24 cellular contexts compared by ENCODE assay signal in genomic region chr17:29883497-29883896, GRCh38. TPM values are rescaled to one million over a fixed set of nuclear protein-coding genes. Genes with fewer than 3 reads are reported as not detected.
A peak's percentile ranks its signal among the peaks of the same experiment; 100 is the strongest.
DNase-seq lines count a peak whose midpoint lies in the region; ATAC-seq and TF ChIP-seq lines count a peak whose summit lies in the region.
"Had no signal": no experiment of that assay in that cellular context is flagged by ENCODE, and none has a peak within 500 bp of the region (broad histone marks: within the 10 kb centered on the region; RNA-seq: fewer than 3 reads in every experiment).

No MANE protein-coding gene starts in this region.

- no peak for DNase-seq in CD4-positive, CD25-positive, alpha-beta regulatory T cell
- peak; percentile 7 for DNase-seq in GM04503 (ENCODE audit: low read depth)
- no peak for DNase-seq in activated CD8-positive, alpha-beta T cell treated with anti-CD3 and anti-CD28 coated beads for 36 hours
- DNase-seq in left kidney (ENCODE audit: low read depth, low spot score): peak; percentile 17
- DNase-seq in NOMO-1 (lab: John Stamatoyannopoulos, UW; ENCODE audit: unreplicated experiment in 2 of 2): no peak
- DNase-seq in activated CD4-positive, alpha-beta T cell treated with anti-CD3 and anti-CD28 coated beads for 1 hour: no peak
- no peak for DNase-seq in effector memory CD8-positive, alpha-beta T cell
- DNase-seq: activated CD4-positive, alpha-beta T cell treated with anti-CD3 and anti-CD28 coated beads for 4 hours; activated gamma-delta T cell treated with Interleukin-2 at 50 U/mL for 16 hours; amygdala; central memory CD4-positive, alpha-beta T cell; effector memory CD4-positive, alpha-beta T cell; GF-D8; heart right ventricle; NCI-H1694 treated with DMSO at 0.1 percent for 48 hours; NCI-H226; ovary; right lobe of liver; stimulated activated naive CD8-positive, alpha-beta T cell treated with anti-CD3 and anti-CD28 coated beads, Interleukin-15, Interleukin-2, amounts not matched to agents 100 U/mL and 50 U/mL, for 24 hours; transverse colon had no signal

- CTCF ChIA-PET in activated CD8-positive, alpha-beta T cell treated with anti-CD3 and anti-CD28 coated beads for 36 hours (lab: Charles Lee): no interaction called here

- POLR2A ChIA-PET in activated CD8-positive, alpha-beta T cell treated with anti-CD3 and anti-CD28 coated beads for 36 hours (lab: Charles Lee): no interaction called here

- H3K36me3 ChIP-seq in CD4-positive, CD25-positive, alpha-beta regulatory T cell (ENCODE audit: control insufficient read depth, insufficient read depth, low read length): no peaks in the 10 kb centered on the region
- H3K36me3 ChIP-seq: HAP-1, heart right ventricle, ovary, right lobe of liver, transverse colon had no signal

- TF ChIP-seq CTCF in activated CD8-positive, alpha-beta T cell treated with anti-CD3 and anti-CD28 coated beads for 36 hours (IDR thresholded peaks at IDR 0.05): no peak

- no peak overlapping the region for H3K4me3 Mint-ChIP-seq in CD4-positive, CD25-positive, alpha-beta regulatory T cell
- H3K4me3 Mint-ChIP-seq in activated CD8-positive, alpha-beta T cell treated with anti-CD3 and anti-CD28 coated beads for 36 hours: no peak overlapping the region
- H3K4me3 Mint-ChIP-seq in effector memory CD8-positive, alpha-beta T cell: no peak overlapping the region

- H3K36me3 Mint-ChIP-seq in CD4-positive, CD25-positive, alpha-beta regulatory T cell: no peaks in the 10 kb centered on the region
- H3K36me3 Mint-ChIP-seq in activated CD8-positive, alpha-beta T cell treated with anti-CD3 and anti-CD28 coated beads for 36 hours (ENCODE audit: low read depth): no peaks in the 10 kb centered on the region
- H3K36me3 Mint-ChIP-seq in effector memory CD8-positive, alpha-beta T cell (ENCODE audit: insufficient read depth): peaks cover 3% of the 10 kb centered on the region

- no peaks in the 10 kb centered on the region for H3K9me3 ChIP-seq in CD4-positive, CD25-positive, alpha-beta regulatory T cell (ENCODE audit: control insufficient read depth in 2 of 2, low read length in 2 of 2)
- H3K9me3 ChIP-seq: HAP-1, heart right ventricle, ovary, right lobe of liver, transverse colon had no signal

- H3K4me1 Mint-ChIP-seq in CD4-positive, CD25-positive, alpha-beta regulatory T cell: peaks cover 18 to 46% (median 31%) of the 10 kb centered on the region in 4 donors
- peaks cover 17% of the 10 kb centered on the region for H3K4me1 Mint-ChIP-seq in activated CD8-positive, alpha-beta T cell treated with anti-CD3 and anti-CD28 coated beads for 36 hours (ENCODE audit: low read depth)
- H3K4me1 Mint-ChIP-seq in effector memory CD8-positive, alpha-beta T cell (ENCODE audit: low read depth in 2 of 2): peaks cover 17 to 20% of the 10 kb centered on the region in 2 donors

- peak overlapping the region in 2 of 3 donors; percentile 39 to 57 for H3K27ac Mint-ChIP-seq in CD4-positive, CD25-positive, alpha-beta regulatory T cell
- H3K27ac Mint-ChIP-seq in activated CD8-positive, alpha-beta T cell treated with anti-CD3 and anti-CD28 coated beads for 36 hours: peak overlapping the region; percentile 35
- H3K27ac Mint-ChIP-seq in effector memory CD8-positive, alpha-beta T cell: peak overlapping the region in 1 of 2 donors; percentile 32

- no peaks in the 10 kb centered on the region for H3K27me3 ChIP-seq in CD4-positive, CD25-positive, alpha-beta regulatory T cell (ENCODE audit: control insufficient read depth, insufficient read depth, low read length)
- H3K27me3 ChIP-seq: heart right ventricle, ovary, right lobe of liver, transverse colon had no signal

- no peaks in the 10 kb centered on the region for H3K9me3 Mint-ChIP-seq in CD4-positive, CD25-positive, alpha-beta regulatory T cell
- no peaks in the 10 kb centered on the region for H3K9me3 Mint-ChIP-seq in activated CD8-positive, alpha-beta T cell treated with anti-CD3 and anti-CD28 coated beads for 36 hours
- H3K9me3 Mint-ChIP-seq in effector memory CD8-positive, alpha-beta T cell: no peaks in the 10 kb centered on the region

- peak overlapping the region; percentile 23 for H3K27ac ChIP-seq in CD4-positive, CD25-positive, alpha-beta regulatory T cell (ENCODE audit: insufficient read depth, low read length, poor library complexity, severe bottlenecking)
- H3K27ac ChIP-seq: heart right ventricle, ovary, right lobe of liver, RWPE1, transverse colon had no signal

- intact Hi-C loops in activated CD8-positive, alpha-beta T cell treated with anti-CD3 and anti-CD28 coated beads for 36 hours (cut with micrococcal nuclease): no loop called here

- peaks cover 3% of the 10 kb centered on the region for H3K4me1 ChIP-seq in CD4-positive, CD25-positive, alpha-beta regulatory T cell (ENCODE audit: control insufficient read depth, insufficient read depth, low read length, poor library complexity, severe bottlenecking)
- H3K4me1 ChIP-seq: right lobe of liver had no signal

- H3K4me3 ChIP-seq in CD4-positive, CD25-positive, alpha-beta regulatory T cell (ENCODE audit: low read depth, low read length): peak overlapping the region; percentile 16
- H3K4me3 ChIP-seq: GM12878, HAP-1, heart right ventricle, ovary, right lobe of liver, transverse colon had no signal

- peak in 1 of 2 donors; percentile 52 for ATAC-seq in CD4-positive, CD25-positive, alpha-beta regulatory T cell (ENCODE audit: low read depth in 2 of 2)
- ATAC-seq in activated CD8-positive, alpha-beta T cell treated with anti-CD3 and anti-CD28 coated beads for 36 hours: no peak
- ATAC-seq in activated CD4-positive, CD25-positive, alpha-beta regulatory T cell treated with anti-CD3 and anti-CD28 coated beads, Interleukin-2, amount 50 U/mL, for 24 hours: no peak
- ATAC-seq in effector memory CD8-positive, alpha-beta T cell (replicated peaks): no peak
- ATAC-seq: GM12878; heart right ventricle; right lobe of liver; stimulated activated naive CD8-positive, alpha-beta T cell treated with anti-CD3 and anti-CD28 coated beads, Interleukin-15, Interleukin-2, amounts not matched to agents 100 U/mL and 50 U/mL, for 24 hours had no signal

- H3K27me3 Mint-ChIP-seq in CD4-positive, CD25-positive, alpha-beta regulatory T cell: no peaks in the 10 kb centered on the region
- no peaks in the 10 kb centered on the region for H3K27me3 Mint-ChIP-seq in activated CD8-positive, alpha-beta T cell treated with anti-CD3 and anti-CD28 coated beads for 36 hours
- no peaks in the 10 kb centered on the region for H3K27me3 Mint-ChIP-seq in effector memory CD8-positive, alpha-beta T cell

RNA-seq across cellular contexts. Expression of gene SSH2, which starts 46.5 kb away (rescaled TPM):
- total RNA-seq in CD4-positive, CD25-positive, alpha-beta regulatory T cell: 90.4 TPM
- 10 to 100 TPM; 27.2 to 39.0 (median 37.3) TPM for polyA plus RNA-seq in CD4-positive, CD25-positive, alpha-beta regulatory T cell
- total RNA-seq in activated CD8-positive, alpha-beta T cell treated with anti-CD3 and anti-CD28 coated beads for 36 hours: 10 to 100 TPM; 37.5 to 43.5 TPM

RNA-seq across cellular contexts. Expression of gene EFCAB5, which starts 57.9 kb away (rescaled TPM):
- total RNA-seq in CD4-positive, CD25-positive, alpha-beta regulatory T cell: 2.1 TPM
- polyA plus RNA-seq in CD4-positive, CD25-positive, alpha-beta regulatory T cell: 1 to 10 TPM in 1 of 4 donors, under 1 TPM in 3; 0.21 to 1.1 (median 0.33) TPM
- under 1 TPM; 0.54 to 0.81 TPM for total RNA-seq in activated CD8-positive, alpha-beta T cell treated with anti-CD3 and anti-CD28 coated beads for 36 hours

Comparison
In these comparisons a context has a peak if more than half of its experiments do, and no peak if none do; other contexts are left out.
1. DNase-seq: peak in GM04503 (single experiment) and left kidney (single experiment); none in CD4-positive, CD25-positive, alpha-beta regulatory T cell (0 of 3), activated CD8-positive, alpha-beta T cell treated with anti-CD3 and anti-CD28 coated beads for 36 hours (single experiment), NOMO-1 (0 of 2), activated CD4-positive, alpha-beta T cell treated with anti-CD3 and anti-CD28 coated beads for 1 hour (single experiment) and effector memory CD8-positive, alpha-beta T cell (0 of 3).